Comparison of ENCODE assay signal across 33 cellular contexts in genomic region chr3:11584570-11584969, GRCh38. TPM values are rescaled to one million over a fixed set of nuclear protein-coding genes. Genes with fewer than 3 reads are reported as not detected.
DNase-seq lines count a peak whose midpoint lies in the region; ATAC-seq, FAIRE-seq and TF ChIP-seq lines count a peak whose summit lies in the region.
"Had no signal": no experiment of that assay in that cellular context is flagged by ENCODE, and none has a peak within 500 bp of the region (broad histone marks: within the 10 kb centered on the region; RNA-seq: fewer than 3 reads in every experiment).

No MANE protein-coding gene starts in this region.

- peak overlapping the region; percentile 8 for H3K27ac Mint-ChIP-seq in activated naive CD8-positive, alpha-beta T cell treated with anti-CD3 and anti-CD28 coated beads for 36 hours
- peak overlapping the region in 7 of 9 donors; percentile 11 to 87 (median 77) for H3K27ac Mint-ChIP-seq in naive thymus-derived CD4-positive, alpha-beta T cell
- H3K27ac Mint-ChIP-seq: activated B cell treated with CpG ODN at 0.5 μM for 24 hours; activated CD8-positive, alpha-beta memory T cell treated with anti-CD3 and anti-CD28 coated beads, Interleukin-2, amount 10 ng/mL, durations not matched to agents 7 days and 5 days; activated naive CD4-positive, alpha-beta T cell treated with anti-CD3 and anti-CD28 coated beads, Interleukin-2, amount 50 U/mL, for 72 hours; GM23338 had no signal

- BruUV-seq in HepG2 (replicated peaks; lab: Mats Ljungman, UMichigan) (no TSS peak), PC-9 (replicated peaks; lab: Mats Ljungman, UMichigan) (no TSS peak)

- TF ChIP-seq EP300 in HepG2 (IDR thresholded peaks at IDR 0.05; ENCODE audit: low read depth in 2 of 2, low read length in 2 of 2) = no peak
- no peak for TF ChIP-seq EP300 in HepG2 (CRISPR knock-in tag; IDR thresholded peaks at IDR 0.05; ENCODE audit: borderline replicate concordance)

- no peak overlapping the region for H3K4me3 ChIP-seq in HepG2 (replicated peaks in 1 of 3; ENCODE audit: insufficient read depth in 1 of 3, low read depth in 2 of 3, low read length in 3 of 3)
- H3K4me3 ChIP-seq in right lobe of liver = no peak overlapping the region
- H3K4me3 ChIP-seq in naive thymus-derived CD4-positive, alpha-beta T cell (ENCODE audit: low read length) = no peak overlapping the region
- H3K4me3 ChIP-seq in uterus = no peak overlapping the region
- H3K4me3 ChIP-seq in PC-9 = no peak overlapping the region
- H3K4me3 ChIP-seq: ascending aorta, GM23338, upper lobe of left lung had no signal

- no peak for DNase-seq in HepG2 (ENCODE audit: low spot score)
- DNase-seq in right lobe of liver = no peak
- no peak for DNase-seq in activated naive CD8-positive, alpha-beta T cell treated with anti-CD3 and anti-CD28 coated beads for 36 hours
- no peak for DNase-seq in naive thymus-derived CD4-positive, alpha-beta T cell
- DNase-seq in uterus = no peak
- DNase-seq in NCI-H1048 (lab: John Stamatoyannopoulos, UW) = no peak
- DNase-seq in PC-9 = no peak
- no peak for DNase-seq in NCI-H345 (lab: John Stamatoyannopoulos, UW)
- DNase-seq: ACHN; activated B cell treated with CpG ODN at 0.5 μM for 24 hours; activated CD4-positive, alpha-beta T cell treated with anti-CD3 and anti-CD28 coated beads, Interleukin-2, amount 50 U/mL, for 1 hour; activated CD8-positive, alpha-beta memory T cell treated with anti-CD3 and anti-CD28 coated beads, Interleukin-2, amount 10 ng/mL, durations not matched to agents 7 days and 5 days; BE2C; central memory CD4-positive, alpha-beta T cell; COR-L47; DMS79; left ventricle myocardium superior; midbrain; MV-4-11; natural killer cell; NCI-H524; PC-3; right cardiac atrium; SIG-M5; stimulated activated CD4-positive, alpha-beta T cell treated with anti-CD3 and anti-CD28 coated beads, Interleukin-2, amount 100 ng/mL, for 48 hours; T-cell; upper lobe of left lung had no signal

- no peak overlapping the region for H3K9ac ChIP-seq in HepG2 (ENCODE audit: insufficient read depth, low read depth, low read length)
- H3K9ac ChIP-seq: parathyroid adenoma had no signal

- no peak overlapping the region for H3K4me3 Mint-ChIP-seq in activated naive CD8-positive, alpha-beta T cell treated with anti-CD3 and anti-CD28 coated beads for 36 hours
- peak overlapping the region in 3 of 10 donors; percentile 42 to 94 (median 42) for H3K4me3 Mint-ChIP-seq in naive thymus-derived CD4-positive, alpha-beta T cell
- H3K4me3 Mint-ChIP-seq: activated B cell treated with CpG ODN at 0.5 μM for 24 hours; activated CD8-positive, alpha-beta memory T cell treated with anti-CD3 and anti-CD28 coated beads, Interleukin-2, amount 10 ng/mL, durations not matched to agents 7 days and 5 days; GM23338; natural killer cell; T-cell had no signal

- FAIRE-seq in HepG2 (lab: Jason Lieb, UNC) = no peak
- FAIRE-seq: islet of Langerhans had no signal

- TF ChIP-seq CTCF in HepG2 (CRISPR knock-in tag; IDR thresholded peaks at IDR 0.05) (no peak), right lobe of liver (IDR thresholded peaks at IDR 0.05) (no peak), uterus (IDR thresholded peaks at IDR 0.05) (no peak), PC-9 (conservative IDR thresholded peaks at IDR 0.05) (no peak)

- H3K36me3 ChIP-seq in HepG2 (replicated peaks in 1 of 2; ENCODE audit: control insufficient read depth in 1 of 2, insufficient read depth in 2 of 2, low read length in 2 of 2) (peaks cover 10 to 23% of the 10 kb centered on the region in 2 experiments; a peak in 4 of 5 replicates), right lobe of liver (no peaks in the 10 kb centered on the region), uterus (no peaks in the 10 kb centered on the region), PC-9 (ENCODE audit: low read depth) (no peaks in the 10 kb centered on the region)
- peaks cover 0 to 5% (median 0%) of the 10 kb centered on the region in 3 experiments for H3K36me3 ChIP-seq in naive thymus-derived CD4-positive, alpha-beta T cell (ENCODE audit: control insufficient read depth in 2 of 3, insufficient read depth in 3 of 3, low read length in 3 of 3)
- H3K36me3 ChIP-seq: ascending aorta, BE2C, upper lobe of left lung had no signal

- CTCF ChIA-PET in HepG2 (lab: Yijun Ruan, JAX; ENCODE audit: low intra/inter-chr PET ratio, low total read pairs) (no interaction called here), PC-9 (lab: Charles Lee) (no interaction called here)
- CTCF ChIA-PET in naive thymus-derived CD4-positive, alpha-beta T cell (lab: Charles Lee) = no interaction called here

- 96% methylated on average over 4 of the region's 4 CpGs for WGBS in HepG2 (ENCODE audit: low lambda C conversion rate)
- WGBS in right lobe of liver (ENCODE audit: insufficient coverage, low coverage, low lambda C conversion rate, missing lambda C conversion rate) = 81% methylated on average over 4 of the region's 4 CpGs

- TF ChIP-seq RAD21 in HepG2 (CRISPR knock-in tag; IDR thresholded peaks at IDR 0.05) = no peak

- TF ChIP-seq POLR2A in HepG2 (IDR thresholded peaks at IDR 0.05; ENCODE audit: insufficient read depth in 1 of 2, low read depth in 2 of 2, low read length in 2 of 2) (no peak), right lobe of liver (IDR thresholded peaks at IDR 0.05) (no peak), uterus (IDR thresholded peaks at IDR 0.05) (no peak)

- in situ Hi-C loops in HepG2 (cut with HindIII; ENCODE audit: extremely low pct_ligation_motif_present, low pct_unique_long_range_greater_than_20kb) = no loop called here

- H3K27ac ChIP-seq in HepG2 (ENCODE audit: extremely low read length, insufficient read depth, low read length) (no peak overlapping the region), right lobe of liver (no peak overlapping the region), uterus (peak overlapping the region; percentile 11 to 80), PC-9 (no peak overlapping the region)
- H3K27ac ChIP-seq in naive thymus-derived CD4-positive, alpha-beta T cell (ENCODE audit: low read depth, low read length) = no peak overlapping the region
- H3K27ac ChIP-seq: HL-60, parathyroid adenoma, upper lobe of left lung had no signal

- H3K4me1 ChIP-seq in HepG2 (ENCODE audit: insufficient read depth, low read length) = peaks cover 58% of the 10 kb centered on the region
- no peaks in the 10 kb centered on the region for H3K4me1 ChIP-seq in right lobe of liver
- H3K4me1 ChIP-seq in naive thymus-derived CD4-positive, alpha-beta T cell (ENCODE audit: control insufficient read depth in 2 of 2, insufficient read depth in 2 of 2, low read length in 2 of 2) = peaks cover 0 to 15% of the 10 kb centered on the region in 2 donors
- peaks cover 9 to 18% of the 10 kb centered on the region in 2 donors for H3K4me1 ChIP-seq in uterus
- H3K4me1 ChIP-seq in PC-9 (replicated peaks; ENCODE audit: insufficient read depth) = no peaks in the 10 kb centered on the region

- no peak for ATAC-seq in HepG2
- no peak for ATAC-seq in right lobe of liver
- ATAC-seq in naive thymus-derived CD4-positive, alpha-beta T cell = no peak
- ATAC-seq: activated CD8-positive, alpha-beta memory T cell treated with anti-CD3 and anti-CD28 coated beads, Interleukin-2, amount 10 ng/mL, durations not matched to agents 7 days and 5 days; activated naive CD4-positive, alpha-beta T cell treated with anti-CD3 and anti-CD28 coated beads, Interleukin-2, amount 50 U/mL, for 72 hours; GM23338; left ventricle myocardium superior; natural killer cell; PC-3; right cardiac atrium; T-cell had no signal

- H3K4me2 ChIP-seq in HepG2 (ENCODE audit: low read depth, low read length) (no peak overlapping the region), PC-9 (no peak overlapping the region)
- H3K4me2 ChIP-seq: GM23338 had no signal

- H3F3A ChIP-seq in PC-9 (ENCODE audit: insufficient read depth, low read depth) = no peaks in the 10 kb centered on the region

- H3K9me3 Mint-ChIP-seq in activated naive CD8-positive, alpha-beta T cell treated with anti-CD3 and anti-CD28 coated beads for 36 hours = no peaks in the 10 kb centered on the region
- H3K9me3 Mint-ChIP-seq in naive thymus-derived CD4-positive, alpha-beta T cell = peaks cover 0 to 2% (median 0%) of the 10 kb centered on the region in 11 donors
- H3K9me3 Mint-ChIP-seq: activated B cell treated with CpG ODN at 0.5 μM for 24 hours; activated naive CD4-positive, alpha-beta T cell treated with anti-CD3 and anti-CD28 coated beads, Interleukin-2, amount 50 U/mL, for 72 hours; GM23338; natural killer cell; T-cell had no signal

- H4K20me1 ChIP-seq in HepG2 (ENCODE audit: insufficient read depth, low read length) (peaks cover 52% of the 10 kb centered on the region), PC-9 (ENCODE audit: insufficient read depth) (peaks cover 65% of the 10 kb centered on the region; the same call in 1 of the 2 replicates)

- POLR2A ChIA-PET in HepG2 (lab: Yijun Ruan, JAX) = no interaction called here
- POLR2A ChIA-PET in naive thymus-derived CD4-positive, alpha-beta T cell (lab: Charles Lee) = no interaction called here
- POLR2A ChIA-PET in PC-9 (lab: Charles Lee; ENCODE audit: unreplicated experiment) = no interaction called here

- intact Hi-C loops in HepG2 (cut with micrococcal nuclease; ENCODE audit: unreplicated experiment) = no loop called here
- intact Hi-C loops in right lobe of liver (cut with DNase I) = no loop called here
- intact Hi-C loops in naive thymus-derived CD4-positive, alpha-beta T cell (cut with micrococcal nuclease) = no loop called here
- intact Hi-C loops in uterus (cut with DNase I; ENCODE audit: low total_unique reads) = no loop called here
- intact Hi-C loops in PC-9 (cut with micrococcal nuclease; ENCODE audit: unreplicated experiment) = no loop called here

- H3K9me2 ChIP-seq in PC-9 (ENCODE audit: insufficient read depth) = no peaks in the 10 kb centered on the region

- H3K9me3 ChIP-seq in HepG2 (ENCODE audit: low read length) (no peaks in the 10 kb centered on the region), right lobe of liver (no peaks in the 10 kb centered on the region), uterus (no peaks in the 10 kb centered on the region), PC-9 (ENCODE audit: insufficient read depth, low read depth) (no peaks in the 10 kb centered on the region)
- no peaks in the 10 kb centered on the region for H3K9me3 ChIP-seq in naive thymus-derived CD4-positive, alpha-beta T cell (ENCODE audit: control insufficient read depth in 2 of 3, low read length in 3 of 3)
- H3K9me3 ChIP-seq: ascending aorta, BE2C, upper lobe of left lung had no signal

- H2AFZ ChIP-seq in HepG2 (ENCODE audit: low read length) (no peak overlapping the region), PC-9 (no peak overlapping the region)
- H2AFZ ChIP-seq: GM23338, parathyroid adenoma had no signal

- H3K27me3 Mint-ChIP-seq in activated naive CD8-positive, alpha-beta T cell treated with anti-CD3 and anti-CD28 coated beads for 36 hours = no peaks in the 10 kb centered on the region
- H3K27me3 Mint-ChIP-seq in naive thymus-derived CD4-positive, alpha-beta T cell = no peaks in the 10 kb centered on the region
- H3K27me3 Mint-ChIP-seq: activated B cell treated with CpG ODN at 0.5 μM for 24 hours; activated CD8-positive, alpha-beta memory T cell treated with anti-CD3 and anti-CD28 coated beads, Interleukin-2, amount 10 ng/mL, durations not matched to agents 7 days and 5 days; T-cell had no signal

- H3K79me2 ChIP-seq in HepG2 (ENCODE audit: insufficient read depth, low read length) (peaks cover 96% of the 10 kb centered on the region), PC-9 (ENCODE audit: low read depth) (peaks cover 97% of the 10 kb centered on the region)

- no peaks in the 10 kb centered on the region for H3K27me3 ChIP-seq in HepG2 (ENCODE audit: control insufficient read depth in 1 of 2, insufficient read depth in 2 of 2, low read length in 2 of 2)
- H3K27me3 ChIP-seq in right lobe of liver = no peaks in the 10 kb centered on the region
- H3K27me3 ChIP-seq in naive thymus-derived CD4-positive, alpha-beta T cell (ENCODE audit: control insufficient read depth in 2 of 2, insufficient read depth in 2 of 2, low read length in 2 of 2) = no peaks in the 10 kb centered on the region
- H3K27me3 ChIP-seq in uterus = no peaks in the 10 kb centered on the region
- no peaks in the 10 kb centered on the region for H3K27me3 ChIP-seq in PC-9 (ENCODE audit: insufficient read depth, low read depth)
- H3K27me3 ChIP-seq: ascending aorta, BE2C, upper lobe of left lung had no signal

- H3K36me3 Mint-ChIP-seq in activated naive CD8-positive, alpha-beta T cell treated with anti-CD3 and anti-CD28 coated beads for 36 hours = peaks cover 33% of the 10 kb centered on the region
- H3K36me3 Mint-ChIP-seq in naive thymus-derived CD4-positive, alpha-beta T cell = peaks cover 4 to 26% (median 10%) of the 10 kb centered on the region in 5 donors
- H3K36me3 Mint-ChIP-seq: natural killer cell had no signal

- H3K4me1 Mint-ChIP-seq in activated naive CD8-positive, alpha-beta T cell treated with anti-CD3 and anti-CD28 coated beads for 36 hours = peaks cover 66% of the 10 kb centered on the region
- H3K4me1 Mint-ChIP-seq in naive thymus-derived CD4-positive, alpha-beta T cell = peaks cover 41 to 94% (median 88%) of the 10 kb centered on the region in 7 donors

RNA-seq across cellular contexts. Expression of gene VGLL4, which starts 59.1 kb away (rescaled TPM):
- 19.8 and 23.2 TPM in 2 replicates for total RNA-seq in HepG2 (2016; rRNA removed; fragmentation: Illumina TruSeq; extraction: Trizol)
- total RNA-seq in HepG2 (2016; cell fraction: cytosol; rRNA removed; fragmentation: Illumina TruSeq; extraction: Trizol; ENCODE audit: low read depth) = 5.7 and 6.9 TPM in 2 replicates
- 17.4 and 24.9 TPM in 2 replicates for total RNA-seq in HepG2 (2016; cell fraction: insoluble cytoplasmic fraction; rRNA removed; fragmentation: Illumina TruSeq; extraction: Trizol)
- 14.9 and 15.9 TPM in 2 replicates for total RNA-seq in HepG2 (2016; cell fraction: membrane; rRNA removed; fragmentation: Illumina TruSeq; extraction: Trizol)
- 19.1 and 24.5 TPM in 2 replicates for total RNA-seq in HepG2 (2016; cell fraction: nucleus; rRNA removed; fragmentation: Illumina TruSeq; extraction: Trizol)
- 37.9 and 39.0 TPM in 2 replicates for polyA plus RNA-seq in HepG2 (2011; rRNA removed)
- polyA plus RNA-seq in HepG2 (2011; cell fraction: cytosol; rRNA removed) = 24.5 and 31.8 TPM in 2 replicates
- 60.5 and 94.9 TPM in 2 replicates for polyA plus RNA-seq in HepG2 (2011; cell fraction: nucleus; rRNA removed)
- polyA plus RNA-seq in HepG2 (2012) = 19.7 and 20.7 TPM in 2 replicates
- polyA plus RNA-seq in HepG2 (2016; cell fraction: cytosol; fragmentation: Illumina TruSeq; extraction: Trizol; ENCODE audit: low read depth) = 11.7 and 14.1 TPM in 2 replicates
- polyA plus RNA-seq in HepG2 (2016; cell fraction: insoluble cytoplasmic fraction; fragmentation: Illumina TruSeq; extraction: Trizol; ENCODE audit: low read depth) = 18.4 and 22.3 TPM in 2 replicates
- 14.3 and 15.7 TPM in 2 replicates for polyA plus RNA-seq in HepG2 (2016; cell fraction: membrane; fragmentation: Illumina TruSeq; extraction: Trizol; ENCODE audit: low read depth)
- polyA plus RNA-seq in HepG2 (2016; cell fraction: nucleus; fragmentation: Illumina TruSeq; extraction: Trizol; ENCODE audit: insufficient read depth, low read depth) = 25.1 and 27.2 TPM in 2 replicates
- polyA minus RNA-seq in HepG2 (2011; rRNA and poly(A)+ RNA removed; ENCODE audit: low replicate concordance) = 34.5 and 40.7 TPM in 2 replicates
- polyA minus RNA-seq in HepG2 (2011; cell fraction: cytosol; rRNA and poly(A)+ RNA removed) = 14.9 and 16.5 TPM in 2 replicates
- 53.2 and 54.6 TPM in 2 replicates for polyA minus RNA-seq in HepG2 (2011; cell fraction: nucleus; rRNA and poly(A)+ RNA removed)
- total RNA-seq in right lobe of liver = 10 to 100 TPM; 10.4 to 22.4 (median 15.2) TPM
- total RNA-seq in activated naive CD8-positive, alpha-beta T cell treated with anti-CD3 and anti-CD28 coated beads for 36 hours = 10 to 100 TPM; 44.0 to 44.8 TPM
- total RNA-seq in naive thymus-derived CD4-positive, alpha-beta T cell = 10 to 100 TPM; 22.9 to 44.8 (median 36.2) TPM
- polyA plus RNA-seq in naive thymus-derived CD4-positive, alpha-beta T cell = 10 to 100 TPM; 18.6 to 23.8 TPM
- total RNA-seq in uterus = 100 to 1,000 TPM in 3 of 4 donors, 10 to 100 TPM in 1; 79.3 to 144 (median 143) TPM
- total RNA-seq in PC-9 (2021) = 39.1 and 42.2 TPM in 2 replicates

Comparison
In these comparisons a context has a peak if more than half of its experiments do, and no peak if none do; other contexts are left out.
1. H3K27ac ChIP-seq: peak in uterus (2 of 2); none in HepG2 (single experiment), right lobe of liver (0 of 3), naive thymus-derived CD4-positive, alpha-beta T cell (single experiment) and PC-9 (single experiment).